In the genomic region with DNA sequence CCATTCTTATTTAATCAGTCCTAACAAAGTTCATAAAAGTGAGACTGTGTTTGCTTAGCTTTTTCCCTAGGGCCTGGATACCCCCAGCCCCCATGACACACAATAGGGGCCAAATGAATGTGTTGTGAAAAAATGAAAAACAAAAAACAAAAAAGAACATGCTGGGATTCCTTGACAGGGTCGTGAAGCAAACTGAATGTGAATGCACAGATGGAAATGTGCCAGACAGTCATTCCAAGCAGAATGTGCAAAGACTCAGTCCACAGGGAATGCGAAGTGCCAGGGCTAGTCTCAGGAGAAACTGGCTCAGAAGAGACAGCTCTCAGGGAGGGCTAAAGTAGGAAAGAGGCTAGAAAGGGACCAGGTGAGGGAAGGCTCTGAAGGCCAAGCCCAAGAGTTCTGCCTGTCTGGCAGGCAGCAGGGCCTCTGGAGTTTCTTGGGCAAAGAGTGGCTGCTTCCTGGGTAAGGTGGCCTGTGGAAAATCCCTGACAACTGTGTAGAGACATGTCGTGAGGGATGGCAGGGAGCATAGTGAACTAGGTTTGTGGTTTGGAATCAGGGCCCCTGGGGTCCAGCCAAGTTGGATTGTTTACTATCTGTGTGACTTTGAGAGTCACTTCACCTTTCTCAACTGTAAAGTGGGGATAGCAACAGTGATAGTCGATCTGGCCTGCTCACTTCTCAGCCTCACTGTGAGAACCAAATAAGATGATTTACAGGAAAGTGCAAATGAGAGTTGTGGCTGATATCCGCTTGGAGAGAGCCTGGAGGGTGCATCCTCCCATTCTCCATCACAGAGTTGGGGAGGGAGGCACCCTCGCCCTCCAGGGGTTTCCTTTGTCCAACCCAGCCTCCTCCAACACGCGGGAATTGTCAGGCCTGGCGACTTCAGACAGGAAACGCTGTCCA, we compare ENCODE assay signal across 9 cellular contexts. TPM values are rescaled to one million over a fixed set of nuclear protein-coding genes. Genes with fewer than 3 reads are reported as not detected.
A peak's percentile ranks its signal among the peaks of the same experiment; 100 is the strongest.
DNase-seq lines count a peak whose midpoint lies in the region; ATAC-seq and TF ChIP-seq lines count a peak whose summit lies in the region.
"Had no signal": no experiment of that assay in that cellular context is flagged by ENCODE, and none has a peak within 500 bp of the region (broad histone marks: within the 10 kb centered on the region; RNA-seq: fewer than 3 reads in every experiment).

No MANE protein-coding gene starts in this region.

- no peaks in the 10 kb centered on the region for H3K9me2 ChIP-seq in MM.1S (replicated peaks; ENCODE audit: insufficient read depth, low read length)

- peaks cover 22% of the 10 kb centered on the region for H3K4me1 ChIP-seq in MM.1S (ENCODE audit: low read length)
- H3K4me1 ChIP-seq in breast epithelium: peaks cover 6 to 15% of the 10 kb centered on the region in 2 donors
- peaks cover 17% of the 10 kb centered on the region for H3K4me1 ChIP-seq in muscle layer of colon (ENCODE audit: insufficient read depth, low read length)

- ATAC-seq in HG02870 (IDR thresholded peaks at IDR 0.05; ENCODE audit: unreplicated experiment): no peak
- ATAC-seq in HG02623 (IDR thresholded peaks at IDR 0.05; ENCODE audit: unreplicated experiment): no peak

- peak overlapping the region; percentile 93 for H3K4me2 ChIP-seq in MM.1S (ENCODE audit: low read depth, low read length)

- H3K27ac ChIP-seq in MM.1S (ENCODE audit: low read length) (peak overlapping the region; percentile 55; the same call in 1 of the 2 replicates), breast epithelium (peak overlapping the region; percentile 90 to 92), muscle layer of colon (ENCODE audit: low read depth, low read length) (peak overlapping the region; percentile 92)

- H3K79me2 ChIP-seq in MM.1S (ENCODE audit: low read length): peaks cover 30% of the 10 kb centered on the region

- H3F3A ChIP-seq in MM.1S (ENCODE audit: insufficient read depth, low read length): peaks cover 14% of the 10 kb centered on the region

- intact Hi-C loops in breast epithelium (cut with DNase I; ENCODE audit: low total_unique reads): loop anchor here (5.0 kb wide), 1 partner anchor 33 kb away; no protein-coding TSS in a partner anchor

- H3K9ac ChIP-seq in MM.1S (ENCODE audit: low read length): peak overlapping the region; percentile 72; the same call in 1 of the 2 replicates
- H3K9ac ChIP-seq in muscle layer of colon (ENCODE audit: low read length): peak overlapping the region; percentile 12

- no peaks in the 10 kb centered on the region for H3K9me3 ChIP-seq in MM.1S (replicated peaks; ENCODE audit: insufficient read depth, low read length)
- H3K9me3 ChIP-seq in breast epithelium: no peaks in the 10 kb centered on the region
- no peaks in the 10 kb centered on the region for H3K9me3 ChIP-seq in muscle layer of colon (ENCODE audit: low read length)

- H3K27me3 ChIP-seq in MM.1S (replicated peaks; ENCODE audit: insufficient read depth, low read length) (no peaks in the 10 kb centered on the region), breast epithelium (no peaks in the 10 kb centered on the region), muscle layer of colon (ENCODE audit: control insufficient read depth in 1 of 2, insufficient read depth in 2 of 2, low read length in 2 of 2) (no peaks in the 10 kb centered on the region)

- no peaks in the 10 kb centered on the region for H4K20me1 ChIP-seq in MM.1S (ENCODE audit: insufficient read depth, low read length)

- TF ChIP-seq POLR2A in breast epithelium (IDR thresholded peaks at IDR 0.05): no peak

- peak overlapping the region; percentile 91 for H3K4me3 ChIP-seq in MM.1S (ENCODE audit: low read length)
- peak overlapping the region; percentile 77 to 87 (median 80) for H3K4me3 ChIP-seq in breast epithelium
- peak overlapping the region; percentile 58 to 77 for H3K4me3 ChIP-seq in muscle layer of colon (ENCODE audit: low read depth in 1 of 2, low read length in 2 of 2)

- TF ChIP-seq CTCF in MM.1S (IDR thresholded peaks at IDR 0.05; ENCODE audit: low read length) (no peak), breast epithelium (IDR thresholded peaks at IDR 0.05) (no peak)

- no peaks in the 10 kb centered on the region for H3K36me3 ChIP-seq in MM.1S (replicated peaks; ENCODE audit: insufficient read depth, low read length)
- no peaks in the 10 kb centered on the region for H3K36me3 ChIP-seq in breast epithelium
- H3K36me3 ChIP-seq in muscle layer of colon (ENCODE audit: insufficient read depth, low read length): peaks cover 4% of the 10 kb centered on the region

- DNase-seq in DMS79 treated with DMSO at 0.1 percent for 48 hours (lab: John Stamatoyannopoulos, UW) (peak; percentile 71), MM.1S (no peak), breast epithelium (ENCODE audit: low spot score in 2 of 2) (peak in 1 of 2 donors; percentile 43), NCI-H1694 treated with DMSO at 0.1 percent for 48 hours (lab: John Stamatoyannopoulos, UW) (no peak), NCI-H1105 treated with DMSO at 0.1 percent for 48 hours (lab: John Stamatoyannopoulos, UW) (no peak)

- H2AFZ ChIP-seq in MM.1S (ENCODE audit: low read length): peak overlapping the region; percentile 91

RNA-seq across cellular contexts. Expression of a gene that starts 1.2 kb away (rescaled TPM):
- 100 to 1,000 TPM in 2 of 3 donors, 10 to 100 TPM in 1; 97.8 to 155 (median 109) TPM for total RNA-seq in breast epithelium

RNA-seq across cellular contexts. Expression of a gene that starts 13.6 kb away (rescaled TPM):
- 10 to 100 TPM in 2 of 3 donors, 1 to 10 TPM in 1; 4.8 to 26.6 (median 23.9) TPM for total RNA-seq in breast epithelium

RNA-seq across cellular contexts. Expression of a gene that starts 16.3 kb away (rescaled TPM):
- under 1 TPM; 0.16 to 0.66 (median 0.44) TPM for total RNA-seq in breast epithelium
- total RNA-seq: SK-MEL-5 had no signal

RNA-seq across cellular contexts. Expression of a gene that starts 16.3 kb away (rescaled TPM):
- total RNA-seq in breast epithelium: 1 to 10 TPM in 2 of 3 donors, under 1 TPM in 1; 0.48 to 4.4 (median 3.3) TPM

RNA-seq across cellular contexts. Expression of a gene that starts 28.7 kb away (rescaled TPM):
- 1 to 10 TPM; 1.6 to 7.2 (median 6.6) TPM for total RNA-seq in breast epithelium
